In genomic region chr11:59208956-59209355, GRCh38 we compare ENCODE assay signal across 18 cellular contexts. TPM values are rescaled to one million over a fixed set of nuclear protein-coding genes. Genes with fewer than 3 reads are reported as not detected.
DNase-seq lines count a peak whose midpoint lies in the region; ATAC-seq and TF ChIP-seq lines count a peak whose summit lies in the region.
"Had no signal": no experiment of that assay in that cellular context is flagged by ENCODE, and none has a peak within 500 bp of the region (broad histone marks: within the 10 kb centered on the region; RNA-seq: fewer than 3 reads in every experiment).

No MANE protein-coding gene starts in this region.

- H2AFZ ChIP-seq in neural progenitor cell (replicated peaks), result no peak overlapping the region

- H3K4me1 ChIP-seq in A673 (ENCODE audit: insufficient read depth, low read length, poor library complexity, severe bottlenecking) (no peaks in the 10 kb centered on the region), neural progenitor cell (no peaks in the 10 kb centered on the region)

- H3K27me3 Mint-ChIP-seq in naive B cell (no peaks in the 10 kb centered on the region), neural progenitor cell (ENCODE audit: insufficient read depth, low read depth) (no peaks in the 10 kb centered on the region)

- H4K20me1 ChIP-seq in neural progenitor cell (ENCODE audit: low read depth), result no peaks in the 10 kb centered on the region

- H3K27ac Mint-ChIP-seq in naive B cell (peak overlapping the region; percentile 95 to 98 (median 96)), neural progenitor cell (no peak overlapping the region)
- H3K27ac Mint-ChIP-seq: WTC11 had no signal

- no peak overlapping the region for H3K27ac ChIP-seq in A673 (ENCODE audit: low read depth, low read length, poor library complexity, severe bottlenecking)
- no peak overlapping the region for H3K27ac ChIP-seq in neural progenitor cell
- H3K27ac ChIP-seq: cardiac muscle cell, HL-60 had no signal

- no peak for ATAC-seq in naive B cell (ENCODE audit: low read depth in 2 of 2)
- no peak for ATAC-seq in HG03521 (IDR thresholded peaks at IDR 0.05; ENCODE audit: unreplicated experiment)
- ATAC-seq: left colon, WTC11 had no signal

- intact Hi-C loops in A673 (cut with micrococcal nuclease; ENCODE audit: unreplicated experiment), result loop anchor here (1.0 kb wide), 1 partner anchor 38 kb away; no protein-coding TSS in a partner anchor

- no peak overlapping the region for H3K4me3 ChIP-seq in A673 (ENCODE audit: low read depth, low read length, poor library complexity, severe bottlenecking)
- H3K4me3 ChIP-seq in neural progenitor cell, result no peak overlapping the region
- H3K4me3 ChIP-seq: cardiac muscle cell had no signal

- H3K4me3 Mint-ChIP-seq in naive B cell, result peak overlapping the region; percentile 88 to 99 (median 97)
- no peak overlapping the region for H3K4me3 Mint-ChIP-seq in neural progenitor cell
- H3K4me3 Mint-ChIP-seq: WTC11 had no signal

- H3K9ac ChIP-seq in neural progenitor cell, result no peak overlapping the region

- H3K4me1 Mint-ChIP-seq in naive B cell (peaks cover 65 to 96% (median 85%) of the 10 kb centered on the region in 3 donors), neural progenitor cell (peaks cover 20% of the 10 kb centered on the region)

- BruUV-seq in A673 (replicated peaks; lab: Mats Ljungman, UMichigan), result no TSS peak

- peaks cover 20 to 32% of the 10 kb centered on the region in 2 donors for H3K36me3 Mint-ChIP-seq in naive B cell
- peaks cover 56% of the 10 kb centered on the region for H3K36me3 Mint-ChIP-seq in neural progenitor cell

- no peak overlapping the region for H3K4me2 ChIP-seq in neural progenitor cell

- H3K9me3 Mint-ChIP-seq in naive B cell (peaks cover 0 to 4% (median 0%) of the 10 kb centered on the region in 7 donors), neural progenitor cell (peaks cover 2% of the 10 kb centered on the region)

- no peaks in the 10 kb centered on the region for H3K36me3 ChIP-seq in A673 (ENCODE audit: insufficient read depth, low read length, poor library complexity, severe bottlenecking)
- no peaks in the 10 kb centered on the region for H3K36me3 ChIP-seq in neural progenitor cell
- H3K36me3 ChIP-seq: cardiac muscle cell had no signal

- no peaks in the 10 kb centered on the region for H3K9me3 ChIP-seq in A673 (ENCODE audit: low read depth, low read length, poor library complexity, severe bottlenecking)
- H3K9me3 ChIP-seq in neural progenitor cell (ENCODE audit: low read depth), result no peaks in the 10 kb centered on the region

- H3F3A ChIP-seq in neural progenitor cell (ENCODE audit: low read depth), result no peaks in the 10 kb centered on the region

- POLR2A ChIA-PET in A673 (lab: Charles Lee; ENCODE audit: low non-redundant PET), result no interaction called here

- CTCF ChIA-PET in A673 (lab: Charles Lee), result no interaction called here

- TF ChIP-seq CTCF in A673 (conservative IDR thresholded peaks at IDR 0.05; ENCODE audit: low read depth, low read length), result no peak
- TF ChIP-seq CTCF in neural progenitor cell (IDR thresholded peaks at IDR 0.05), result no peak

- H3K79me2 ChIP-seq in neural progenitor cell (ENCODE audit: low read depth), result no peaks in the 10 kb centered on the region

- peak; percentile 24 for DNase-seq in stimulated activated naive CD4-positive, alpha-beta T cell treated with Interleukin-2 at 50 U/mL for 16 hours (lab: John Stamatoyannopoulos, UW)
- no peak for DNase-seq in stimulated activated naive CD4-positive, alpha-beta T cell (lab: John Stamatoyannopoulos, UW)
- DNase-seq in astrocyte of the hippocampus (ENCODE audit: low read depth, low spot score) (peak; percentile 59), naive B cell (no peak), NCI-H1436 treated with DMSO at 0.1 percent for 48 hours (lab: John Stamatoyannopoulos, UW) (no peak), A673 (ENCODE audit: low spot score) (no peak), neural progenitor cell (ENCODE audit: low spot score) (no peak)
- DNase-seq: C1 segment of cervical spinal cord, EL, head of caudate nucleus, left colon, NCI-H2081 treated with DMSO at 0.1 percent for 48 hours had no signal

- peaks cover 2% of the 10 kb centered on the region for H3K27me3 ChIP-seq in A673 (replicated peaks; ENCODE audit: insufficient read depth, low read depth, low read length, poor library complexity)
- no peaks in the 10 kb centered on the region for H3K27me3 ChIP-seq in neural progenitor cell
- H3K27me3 ChIP-seq: cardiac muscle cell had no signal

RNA-seq across cellular contexts. Expression of gene MPEG1, which starts 3.8 kb away (rescaled TPM):
- polyA plus RNA-seq in naive B cell (ENCODE audit: low read depth in 6 of 6), result 10 to 100 TPM; 40.6 to 96.5 (median 79.1) TPM
- not detected in 2 replicates for total RNA-seq in A673 (2021)
- total RNA-seq in neural progenitor cell (ENCODE audit: low replicate concordance), result not detected in 2 replicates
- total RNA-seq: cardiac muscle cell, H4, SK-MEL-5 had no signal
- polyA plus RNA-seq: cardiac muscle cell had no signal

RNA-seq across cellular contexts. Expression of gene DTX4, which starts 37.0 kb away (rescaled TPM):
- polyA plus RNA-seq in naive B cell (ENCODE audit: low read depth in 6 of 6), result 10 to 100 TPM in 5 of 6 donors, 1 to 10 TPM in 1; 7.1 to 21.0 (median 12.9) TPM
- total RNA-seq in A673 (2021) (1.9 and 2.0 TPM in 2 replicates), neural progenitor cell (ENCODE audit: low replicate concordance) (16.9 and 34.8 TPM in 2 replicates)

Comparison
In these comparisons a context has a peak if more than half of its experiments do, and no peak if none do; other contexts are left out.
1. DNase-seq: peak in stimulated activated naive CD4-positive, alpha-beta T cell treated with Interleukin-2 at 50 U/mL for 16 hours (single experiment) and astrocyte of the hippocampus (single experiment); none in stimulated activated naive CD4-positive, alpha-beta T cell (0 of 6), naive B cell (single experiment), NCI-H1436 treated with DMSO at 0.1 percent for 48 hours (single experiment), A673 (single experiment) and neural progenitor cell (single experiment).